In genomic region chr12:55966408-55967281, GRCh38 we compare ENCODE assay signal across 8 cellular contexts. TPM values are rescaled to one million over a fixed set of nuclear protein-coding genes. Genes with fewer than 3 reads are reported as not detected.
DNase-seq lines count a peak whose midpoint lies in the region; ATAC-seq and TF ChIP-seq lines count a peak whose summit lies in the region.

CDK2 (plus strand) TSS chr12:55966830; CDS start chr12:55967009, 179 bp downstream.

- H3K27ac ChIP-seq in colonic mucosa: peak within 1 kb of the TSS; percentile 66

- peaks cover 3% of the 10 kb centered on the region for H3K4me1 ChIP-seq in colonic mucosa

- TF ChIP-seq POLR2A in GM19193 (IDR thresholded peaks at IDR 0.05; ENCODE audit: extremely low read depth, insufficient read depth, insufficient read length): peak; percentile 85

- H3K9me3 ChIP-seq in colonic mucosa: no peaks in the 10 kb centered on the region

- peak; percentile 21 for DNase-seq in BJ (ENCODE audit: low read depth)
- DNase-seq in NCI-H524 treated with DMSO at 0.1 percent for 48 hours (lab: John Stamatoyannopoulos, UW): peak; percentile 22
- DNase-seq in activated CD4-positive, alpha-beta T cell treated with anti-CD3 and anti-CD28 coated beads for 48 hours: peak; percentile 96
- DNase-seq in colonic mucosa: peak; percentile 98
- peak; percentile 96 for DNase-seq in left kidney (ENCODE audit: low read depth, low spot score)
- DNase-seq in stimulated activated CD4-positive, alpha-beta T cell treated with anti-CD3 and anti-CD28 coated beads, Interleukin-1b, Interleukin-23, amount 100 ng/mL, for 48 hours: peak; percentile 91

- POLR2A ChIA-PET in BJ (lab: Charles Lee): no interaction called here

- H3K9ac ChIP-seq in colonic mucosa (ENCODE audit: low read depth in 2 of 2, low read length in 2 of 2): peak within 1 kb of the TSS; percentile 87 to 96

- CTCF ChIA-PET in BJ (lab: Yijun Ruan, JAX): interaction anchor here (0.7 to 2.3 kb wide), 2 partner anchors 27 to 226 kb away, joined by 3 to 7 read pairs; no protein-coding TSS in a partner anchor

- TF ChIP-seq CTCF in BJ (IDR thresholded peaks at IDR 0.05; ENCODE audit: insufficient read depth, low read depth, low read length): no peak
- no peak for TF ChIP-seq CTCF in colonic mucosa (IDR thresholded peaks at IDR 0.05)

- H3K4me3 ChIP-seq in BJ (ENCODE audit: low read depth, low read length) (peak within 1 kb of the TSS; percentile 92), colonic mucosa (peak within 1 kb of the TSS; percentile 70)

- intact Hi-C loops in colonic mucosa (cut with DNase I): no loop called here

- peak; percentile 97 for ATAC-seq in HG03432 (IDR thresholded peaks at IDR 0.05; ENCODE audit: unreplicated experiment)

- H3K27me3 ChIP-seq in BJ (ENCODE audit: control insufficient read depth, insufficient read depth, low read length) (no peaks in the 10 kb centered on the region), colonic mucosa (no peaks in the 10 kb centered on the region)

- H3K36me3 ChIP-seq in BJ (ENCODE audit: control insufficient read depth, insufficient read depth, low read length): no peaks in the 10 kb centered on the region; the same call in 1 of the 2 replicates
- H3K36me3 ChIP-seq in colonic mucosa: no peaks in the 10 kb centered on the region

RNA-seq across cellular contexts. Expression of gene CDK2, which starts in this region (rescaled TPM):
- 56.6 and 75.2 TPM in 2 replicates for polyA plus RNA-seq in BJ (2011; rRNA removed)
- 33.8 and 77.3 TPM in 2 replicates for polyA minus RNA-seq in BJ (2011; rRNA and poly(A)+ RNA removed)
- total RNA-seq in colonic mucosa: 10 to 100 TPM; 20.9 to 48.9 TPM

Comparison
In these comparisons a context has a peak if more than half of its experiments do, and no peak if none do; other contexts are left out.
1. Peak in every context shown above with its lines: DNase-seq, ATAC-seq, H3K4me3 ChIP-seq and H3K27ac ChIP-seq.
2. DNase-seq: peak in every context shown above with its lines; median percentile 98 in colonic mucosa; 96 in activated CD4-positive, alpha-beta T cell treated with anti-CD3 and anti-CD28 coated beads for 48 hours; 96 in left kidney; 91 in stimulated activated CD4-positive, alpha-beta T cell treated with anti-CD3 and anti-CD28 coated beads, Interleukin-1b, Interleukin-23, amount 100 ng/mL, for 48 hours; 22 in NCI-H524 treated with DMSO at 0.1 percent for 48 hours; 21 in BJ.